8 cellular contexts compared by ENCODE assay signal in genomic region chrX:118495958-118496762, GRCh38.
A peak's percentile ranks its signal among the peaks of the same experiment; 100 is the strongest.
DNase-seq lines count a peak whose midpoint lies in the region; ATAC-seq and TF ChIP-seq lines count a peak whose summit lies in the region.

No MANE protein-coding gene starts in this region.

- H3K36me3 ChIP-seq in mucosa of stomach (ENCODE audit: control insufficient read depth, insufficient read depth, low read length): no peaks in the 10 kb centered on the region

- peak overlapping the region; percentile 39 for H3K9ac ChIP-seq in mucosa of stomach (ENCODE audit: low read length)

- peak; percentile 52 for TF ChIP-seq POLR2A in GM15510 (IDR thresholded peaks at IDR 0.05; ENCODE audit: borderline replicate concordance, extremely low read depth, insufficient read length)

- peak; percentile 68 for ATAC-seq in HG02610 (IDR thresholded peaks at IDR 0.05; ENCODE audit: unreplicated experiment)

- H3K4me3 ChIP-seq in mucosa of stomach (ENCODE audit: low read length): peak overlapping the region; percentile 25

- no peaks in the 10 kb centered on the region for H3K9me3 ChIP-seq in mucosa of stomach (ENCODE audit: control insufficient read depth, low read length)

- H3K27me3 ChIP-seq in mucosa of stomach (ENCODE audit: control insufficient read depth, insufficient read depth, low read length): no peaks in the 10 kb centered on the region

- H3K4me1 ChIP-seq in mucosa of stomach (ENCODE audit: control insufficient read depth, insufficient read depth, low read length): peaks cover 4% of the 10 kb centered on the region

- DNase-seq in NCI-H1694 (lab: John Stamatoyannopoulos, UW): peak; percentile 25
- peak; percentile 80 for DNase-seq in activated CD4-positive, alpha-beta T cell treated with anti-CD3 and anti-CD28 coated beads for 48 hours
- peak; percentile 67 for DNase-seq in effector CD4-positive, alpha-beta T cell
- DNase-seq in stimulated activated CD8-positive, alpha-beta memory T cell treated with anti-CD3 and anti-CD28 coated beads, Interleukin-7, amount 100 ng/mL, for 24 hours (ENCODE audit: low read depth): peak; percentile 46
- DNase-seq in NCI-H226: no peak
